In the genomic region with DNA sequence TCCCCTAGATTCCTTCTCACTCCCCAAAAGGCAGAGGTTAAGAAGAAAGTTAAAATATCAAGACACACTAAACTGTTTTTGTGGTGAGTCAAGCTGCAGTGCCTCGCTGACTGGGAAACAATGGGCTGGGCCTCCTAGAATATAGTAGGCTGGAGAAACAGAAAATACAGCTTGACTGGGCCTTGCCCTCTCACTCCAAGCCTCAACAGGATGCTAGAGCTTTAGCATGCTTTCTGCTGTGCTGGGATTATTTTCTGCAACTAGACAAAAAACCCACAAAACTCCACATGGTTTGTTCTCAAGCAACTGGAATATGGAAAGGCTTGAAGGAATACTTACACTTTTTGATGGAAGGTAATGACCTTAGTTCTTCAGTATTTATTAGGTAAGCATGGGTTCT, we compare ENCODE assay signal across 9 cellular contexts. TPM values are rescaled to one million over a fixed set of nuclear protein-coding genes. Genes with fewer than 3 reads are reported as not detected.
DNase-seq lines count a peak whose midpoint lies in the region; ATAC-seq and TF ChIP-seq lines count a peak whose summit lies in the region.
"Had no signal": no experiment of that assay in that cellular context is flagged by ENCODE, and none has a peak within 500 bp of the region (broad histone marks: within the 10 kb centered on the region; RNA-seq: fewer than 3 reads in every experiment).

No MANE protein-coding gene starts in this region.

- H3K27ac ChIP-seq in HEK293 (ENCODE audit: extremely low read depth, low read depth, low read length) (no peak overlapping the region), adrenal gland (peak overlapping the region in 4 of 5 donors; percentile 48 to 85 (median 56)), iPS-20b (ENCODE audit: low read length) (no peak overlapping the region), skin epidermis (peak overlapping the region in 18 of 21 experiments; percentile 13 to 85 (median 64))

- H3K9me3 ChIP-seq in HEK293 (ENCODE audit: control insufficient read depth, insufficient read depth, low read depth, low read length) (no peaks in the 10 kb centered on the region), adrenal gland (replicated peaks in 1 of 3) (no peaks in the 10 kb centered on the region), iPS-20b (ENCODE audit: insufficient read depth, low read depth, low read length) (no peaks in the 10 kb centered on the region)

- no peak overlapping the region for H3K4me3 ChIP-seq in HEK293 (ENCODE audit: low read depth, low read length)
- no peak overlapping the region for H3K4me3 ChIP-seq in adrenal gland
- no peak overlapping the region for H3K4me3 ChIP-seq in iPS-20b (ENCODE audit: low read length)
- H3K4me3 ChIP-seq in skin epidermis: no peak overlapping the region

- TF ChIP-seq CTCF in HEK293 (tag by site-specific recombination; IDR thresholded peaks at IDR 0.05) (no peak), adrenal gland (IDR thresholded peaks at IDR 0.05) (no peak), omental fat pad (IDR thresholded peaks at IDR 0.05) (no peak)

- H3K9me3 Mint-ChIP-seq in T-helper 2 cell treated with Interferon-gamma antibody and Interleukin-4, amounts not matched to agents 5 μg/mL and 100 μg/mL, for 36 hours: no peaks in the 10 kb centered on the region

- intact Hi-C loops in adrenal gland (cut with DNase I): no loop called here

- no peak for TF ChIP-seq POLR2A in adrenal gland (IDR thresholded peaks at IDR 0.05)

- no peak for DNase-seq in adrenal gland
- DNase-seq in omental fat pad (ENCODE audit: low spot score): no peak
- DNase-seq in T-helper 2 cell treated with Interferon-gamma antibody and Interleukin-4, amounts not matched to agents 5 μg/mL and 100 μg/mL, for 36 hours (ENCODE audit: low spot score): no peak
- no peak for DNase-seq in amniotic stem cell (lab: John Stamatoyannopoulos, UW)

- CTCF ChIA-PET in HEK293 (lab: Yijun Ruan, JAX): interaction anchor here (0.7 to 1.5 kb wide), 3 partner anchors 13 to 481 kb away, joined by 3 to 5 read pairs (median 5); no protein-coding TSS in a partner anchor

- peak overlapping the region; percentile 56; the same call in 1 of the 2 replicates for H3K9ac ChIP-seq in iPS-20b (ENCODE audit: low read depth, low read length)

- H3K4me1 Mint-ChIP-seq in T-helper 2 cell treated with Interferon-gamma antibody and Interleukin-4, amounts not matched to agents 5 μg/mL and 100 μg/mL, for 36 hours (ENCODE audit: low read depth): peaks cover 23% of the 10 kb centered on the region

- peaks cover 9% of the 10 kb centered on the region for H3K27me3 Mint-ChIP-seq in T-helper 2 cell treated with Interferon-gamma antibody and Interleukin-4, amounts not matched to agents 5 μg/mL and 100 μg/mL, for 36 hours (ENCODE audit: low read depth)

- H3K27ac Mint-ChIP-seq in T-helper 2 cell treated with Interferon-gamma antibody and Interleukin-4, amounts not matched to agents 5 μg/mL and 100 μg/mL, for 36 hours: no peak overlapping the region

- peaks cover 0 to 4% of the 10 kb centered on the region in 2 experiments; a peak in 1 of 3 replicates for H3K36me3 ChIP-seq in HEK293 (ENCODE audit: control insufficient read depth in 2 of 2, insufficient read depth in 1 of 2, low read length in 2 of 2)
- no peaks in the 10 kb centered on the region for H3K36me3 ChIP-seq in adrenal gland (replicated peaks in 1 of 2)
- H3K36me3 ChIP-seq in iPS-20b (ENCODE audit: insufficient read depth, low read depth, low read length): no peaks in the 10 kb centered on the region

- no peaks in the 10 kb centered on the region for H3K27me3 ChIP-seq in adrenal gland
- no peaks in the 10 kb centered on the region for H3K27me3 ChIP-seq in iPS-20b (ENCODE audit: insufficient read depth, low read length)

- 29 to 54% (median 42%) methylated on average over 1 of the region's 1 CpG for WGBS in adrenal gland, 4 donors

- H3K36me3 Mint-ChIP-seq in T-helper 2 cell treated with Interferon-gamma antibody and Interleukin-4, amounts not matched to agents 5 μg/mL and 100 μg/mL, for 36 hours (ENCODE audit: low read depth): peaks cover 2% of the 10 kb centered on the region

- H3K4me3 Mint-ChIP-seq in T-helper 2 cell treated with Interferon-gamma antibody and Interleukin-4, amounts not matched to agents 5 μg/mL and 100 μg/mL, for 36 hours: no peak overlapping the region

- ATAC-seq in omental fat pad (ENCODE audit: low FRiP score) (no peak), HG02884 (IDR thresholded peaks at IDR 0.05; ENCODE audit: unreplicated experiment) (no peak)
- ATAC-seq: activated CD4-positive, CD25-positive, alpha-beta regulatory T cell treated with anti-CD3 and anti-CD28 coated beads, Interleukin-2, amount 50 U/mL, for 24 hours had no signal

- H3K4me1 ChIP-seq in HEK293 (ENCODE audit: control insufficient read depth, insufficient read depth, low read length) (peaks cover 55% of the 10 kb centered on the region), adrenal gland (replicated peaks in 1 of 2) (peaks cover 26 to 95% of the 10 kb centered on the region in 2 donors), iPS-20b (ENCODE audit: insufficient read depth, low read length) (peaks cover 30% of the 10 kb centered on the region)

- POLR2A ChIA-PET in HEK293 (lab: Yijun Ruan, JAX): interaction anchor here (1.0 kb wide), 1 partner anchor 28 kb away, joined by 4 read pairs; the partner anchor contains the start of gene FOXO3

TF ChIP-seq in HEK293, 187 proteins besides CTCF, POLR2A, EP300 and RAD21:
- no peak for TF ChIP-seq ZNF184 (tag by site-specific recombination; IDR thresholded peaks at IDR 0.05)
- TF ChIP-seq YY2 (tag by site-specific recombination; IDR thresholded peaks at IDR 0.05): no peak
- peak; percentile 52; the same call in 1 of the 2 replicates for TF ChIP-seq ZBTB20 (tag by site-specific recombination; IDR thresholded peaks at IDR 0.05)
- TF ChIP-seq ZNF510 (tag by site-specific recombination; IDR thresholded peaks at IDR 0.05; ENCODE audit: insufficient replicate concordance): no peak

RNA-seq across cellular contexts. Expression of gene FOXO3, which starts 27.9 kb away (rescaled TPM):
- total RNA-seq in adrenal gland (10 to 100 TPM; 18.3 to 38.7 (median 31.0) TPM), omental fat pad (100 to 1,000 TPM in 3 of 4 donors, 10 to 100 TPM in 1; 92.9 to 129 (median 113) TPM)
- polyA plus RNA-seq in adrenal gland: 10 to 100 TPM in 2 of 3 donors, 1 to 10 TPM in 1; 8.3 to 13.5 (median 11.7) TPM

Comparison
In these comparisons a context has a peak if more than half of its experiments do, and no peak if none do; other contexts are left out.
1. H3K27ac ChIP-seq: peak in adrenal gland (4 of 5) and skin epidermis (18 of 21); none in HEK293 (single experiment) and iPS-20b (single experiment).